14 cellular contexts compared by ENCODE assay signal in the genomic region with DNA sequence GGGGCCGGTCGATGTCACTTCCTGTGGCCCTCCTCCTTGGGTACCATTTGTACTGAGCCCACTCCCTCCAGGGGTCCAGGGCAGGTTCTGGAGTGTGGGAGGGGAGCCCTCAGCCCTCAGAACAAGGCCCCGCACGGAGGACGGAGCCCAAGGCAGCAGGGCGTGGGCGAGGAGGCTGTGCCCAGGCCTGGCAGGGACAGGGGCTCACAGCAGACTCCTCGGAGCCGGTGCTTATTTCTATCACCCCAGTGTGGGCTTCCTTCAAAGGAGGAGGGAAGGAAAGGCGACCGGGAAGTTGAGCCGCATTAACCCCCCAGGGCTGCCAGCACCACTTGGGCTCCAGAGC. TPM values are rescaled to one million over a fixed set of nuclear protein-coding genes. Genes with fewer than 3 reads are reported as not detected.
A peak's percentile ranks its signal among the peaks of the same experiment; 100 is the strongest.
DNase-seq lines count a peak whose midpoint lies in the region; ATAC-seq and TF ChIP-seq lines count a peak whose summit lies in the region.
"Had no signal": no experiment of that assay in that cellular context is flagged by ENCODE, and none has a peak within 500 bp of the region (broad histone marks: within the 10 kb centered on the region; RNA-seq: fewer than 3 reads in every experiment).

No MANE protein-coding gene starts in this region.

- H2AK5ac ChIP-seq in IMR-90 (ENCODE audit: low read depth, low read length) (peak overlapping the region; percentile 28; the same call in 1 of the 2 replicates), neuronal stem cell (ENCODE audit: low read depth, low read length) (peak overlapping the region; percentile 37)

- H4K20me1 ChIP-seq in IMR-90 (ENCODE audit: insufficient read depth, low read length) = peaks cover 32% of the 10 kb centered on the region

- dilution Hi-C loops in IMR-90 (cut with HindIII; ENCODE audit: low sequenced_read_pairs, unreplicated experiment) = no loop called here

- H3K27ac ChIP-seq in IMR-90 (ENCODE audit: insufficient read depth, low read length) (no peak overlapping the region), cingulate gyrus (ENCODE audit: low read depth, low read length) (peak overlapping the region; percentile 84), neuronal stem cell (replicated peaks; ENCODE audit: low read length) (no peak overlapping the region)

- H3K27me3 ChIP-seq in IMR-90 (ENCODE audit: control insufficient read depth, insufficient read depth, low read length) (no peaks in the 10 kb centered on the region), neuronal stem cell (ENCODE audit: control insufficient read depth in 3 of 3, insufficient read depth in 3 of 3, low read depth in 1 of 3, low read length in 3 of 3) (no peaks in the 10 kb centered on the region)

- no peaks in the 10 kb centered on the region for H3K9me1 ChIP-seq in IMR-90 (ENCODE audit: insufficient read depth, low read length)

- no peak overlapping the region for H3K4me3 Mint-ChIP-seq in WTC11
- H3K4me3 Mint-ChIP-seq: B cell; CD4-positive, alpha-beta T cell had no signal

- H3K18ac ChIP-seq in IMR-90 (ENCODE audit: low read depth, low read length) (no peak overlapping the region), neuronal stem cell (ENCODE audit: low read length) (peak overlapping the region; percentile 64)

- in situ Hi-C loops in IMR-90 (cut with MboI; ENCODE audit: low sequenced_read_pairs) = loop anchor here (10.0 kb wide), 1 partner anchor 49 kb away; a partner anchor contains a TSS

- no peak overlapping the region for H2BK12ac ChIP-seq in neuronal stem cell (ENCODE audit: low read length)

- H3K4me2 ChIP-seq in IMR-90 (ENCODE audit: low read depth, low read length) (no peak overlapping the region), neuronal stem cell (ENCODE audit: insufficient read depth, low read length, poor library complexity, severe bottlenecking) (no peak overlapping the region)

- H3K9me3 ChIP-seq in IMR-90 (ENCODE audit: control insufficient read depth, insufficient read depth, low read length) (0 out of 2 replicates have a peak, but pooled peaks cover 2% of the 10 kb centered on the region), neuronal stem cell (replicated peaks in 1 of 2; ENCODE audit: control insufficient read depth in 2 of 2, insufficient read depth in 1 of 2, low read depth in 1 of 2, low read length in 2 of 2) (peaks cover 0 to 3% of the 10 kb centered on the region in 2 donors)

- peaks cover 3% of the 10 kb centered on the region; the same call in 1 of the 2 replicates for H3K9me3 Mint-ChIP-seq in WTC11
- H3K9me3 Mint-ChIP-seq: CD4-positive, alpha-beta T cell had no signal

- no peak for TF ChIP-seq RAD21 in IMR-90 (IDR thresholded peaks at IDR 0.05; ENCODE audit: low read length)

- H2BK20ac ChIP-seq in IMR-90 (ENCODE audit: low read depth, low read length) = no peak overlapping the region

- H4K8ac ChIP-seq in IMR-90 (ENCODE audit: low read depth in 2 of 2, low read length in 2 of 2) (peak overlapping the region in 1 of 2 experiments; percentile 33; a peak in 1 of 4 replicates), neuronal stem cell (ENCODE audit: low read depth, low read length) (no peak overlapping the region)

- peaks cover 8% of the 10 kb centered on the region for H3K4me1 Mint-ChIP-seq in WTC11

- H3K23ac ChIP-seq in IMR-90 (ENCODE audit: low read depth, low read length) (no peak overlapping the region), neuronal stem cell (ENCODE audit: low read depth, low read length, poor library complexity) (no peak overlapping the region)

- CTCF ChIA-PET in IMR-90 (lab: Yijun Ruan, JAX) = no interaction called here
- CTCF ChIA-PET in WTC11 (lab: Charles Lee) = interaction anchor here (1.5 to 7.3 kb wide), 3 partner anchors 62 to 70 kb away, joined by 3 to 99 read pairs (median 7); no protein-coding TSS in a partner anchor

- H2BK5ac ChIP-seq in IMR-90 (ENCODE audit: low read depth, low read length, poor library complexity, severe bottlenecking) = no peak overlapping the region
- H2BK5ac ChIP-seq in neuronal stem cell (ENCODE audit: low read length) = no peak overlapping the region

- no peak overlapping the region for H2BK120ac ChIP-seq in IMR-90 (ENCODE audit: low read depth, low read length)
- no peak overlapping the region for H2BK120ac ChIP-seq in neuronal stem cell (ENCODE audit: low read depth, low read length)

- POLR2A ChIA-PET in IMR-90 (lab: Charles Lee; ENCODE audit: unreplicated experiment) = no interaction called here
- POLR2A ChIA-PET in WTC11 (lab: Charles Lee) = no interaction called here

- no peak overlapping the region for H3K56ac ChIP-seq in IMR-90 (ENCODE audit: extremely low read depth, insufficient read depth, low read length)

- no peak overlapping the region for H3K4ac ChIP-seq in IMR-90 (ENCODE audit: low read depth, low read length)
- no peak overlapping the region for H3K4ac ChIP-seq in neuronal stem cell (ENCODE audit: low read length)

- H2AFZ ChIP-seq in IMR-90 (replicated peaks; ENCODE audit: low read length, poor library complexity) (no peak overlapping the region), neuronal stem cell (ENCODE audit: low read length) (no peak overlapping the region)

- H2AK9ac ChIP-seq in IMR-90 (replicated peaks; ENCODE audit: low read depth, low read length, poor library complexity) = peak overlapping the region; percentile 37

- peaks cover 19% of the 10 kb centered on the region for H3K36me3 ChIP-seq in IMR-90 (ENCODE audit: control insufficient read depth, insufficient read depth, low read length)
- H3K36me3 ChIP-seq in neuronal stem cell (replicated peaks in 1 of 2; ENCODE audit: control insufficient read depth in 2 of 2, insufficient read depth in 2 of 2, low read length in 2 of 2) = peaks cover 3 to 6% of the 10 kb centered on the region in 2 donors

- H3K4me1 ChIP-seq in IMR-90 (ENCODE audit: control insufficient read depth, insufficient read depth, low read length) = no peaks in the 10 kb centered on the region; the same call in 1 of the 2 replicates
- peaks cover 9 to 29% of the 10 kb centered on the region in 2 donors for H3K4me1 ChIP-seq in neuronal stem cell (ENCODE audit: control insufficient read depth in 2 of 2, insufficient read depth in 1 of 2, low read depth in 1 of 2, low read length in 2 of 2)

- ATAC-seq in IMR-90 (ENCODE audit: low read depth) (no peak), WTC11 (no peak), HG03432 (IDR thresholded peaks at IDR 0.05; ENCODE audit: unreplicated experiment) (no peak), HG03442 (IDR thresholded peaks at IDR 0.05; ENCODE audit: unreplicated experiment) (no peak)

- TF ChIP-seq CTCF in IMR-90 (conservative IDR thresholded peaks at IDR 0.05; ENCODE audit: low read depth, low read length) = no peak
- no peak for TF ChIP-seq CTCF in WTC11 (IDR thresholded peaks at IDR 0.05)

- no peak for TF ChIP-seq POLR2A in IMR-90 (IDR thresholded peaks at IDR 0.05; ENCODE audit: low read depth, low read length)

- H2BK15ac ChIP-seq in IMR-90 (ENCODE audit: low read depth, low read length) (no peak overlapping the region), neuronal stem cell (ENCODE audit: low read length) (no peak overlapping the region)

- BruUV-seq in IMR-90 (replicated peaks; lab: Mats Ljungman, UMichigan) = no TSS peak

- no peaks in the 10 kb centered on the region for H3K27me3 Mint-ChIP-seq in WTC11 (ENCODE audit: low read depth)
- H3K27me3 Mint-ChIP-seq: B cell had no signal

- DNase-seq in AG20443 (ENCODE audit: low spot score) (peak; percentile 45), IMR-90 (no peak), neuronal stem cell (ENCODE audit: low spot score) (no peak), WTC11 (ENCODE audit: low spot score) (no peak)
- DNase-seq in effector CD4-positive, alpha-beta T cell = no peak
- DNase-seq: CD4-positive, alpha-beta T cell; KBM-7; NCI-H1436; NCI-H2029; NCI-H510A treated with DMSO at 0.1 percent for 48 hours had no signal

- no peaks in the 10 kb centered on the region for H3K79me1 ChIP-seq in IMR-90 (ENCODE audit: low read depth in 1 of 2, low read length in 2 of 2)
- H3K79me1 ChIP-seq in neuronal stem cell (ENCODE audit: low read depth, low read length) = peaks cover 4% of the 10 kb centered on the region

- no peak overlapping the region for H3K27ac Mint-ChIP-seq in WTC11
- H3K27ac Mint-ChIP-seq: B cell; CD4-positive, alpha-beta T cell had no signal

- H3K14ac ChIP-seq in IMR-90 (replicated peaks; ENCODE audit: low read depth, low read length) (no peak overlapping the region), neuronal stem cell (ENCODE audit: low read length) (no peak overlapping the region)

- H3K4me3 ChIP-seq in IMR-90 (ENCODE audit: insufficient read depth, low read depth, low read length) = no peak overlapping the region
- H3K4me3 ChIP-seq in neuronal stem cell (ENCODE audit: low read length in 2 of 2) = no peak overlapping the region

- H4K5ac ChIP-seq in IMR-90 (ENCODE audit: low read depth, low read length) = no peak overlapping the region

- no peak overlapping the region for H3K9ac ChIP-seq in IMR-90 (ENCODE audit: low read depth, low read length)
- no peak overlapping the region for H3K9ac ChIP-seq in neuronal stem cell (ENCODE audit: low read depth, low read length, poor library complexity)

- no peak overlapping the region for H4K91ac ChIP-seq in IMR-90 (ENCODE audit: insufficient read depth, low read depth, low read length)
- no peak overlapping the region for H4K91ac ChIP-seq in neuronal stem cell (ENCODE audit: low read depth, low read length, poor library complexity)

- 75% methylated on average over 4 of the region's 12 CpGs; no CpG with 5 or more reads in 1 of the 2 experiments for WGBS in IMR-90 (ENCODE audit: extremely low coverage in 2 of 2, insufficient read length in 1 of 2), 2 experiments
- WGBS in neuronal stem cell (ENCODE audit: extremely low coverage in 2 of 2, insufficient read length in 2 of 2, insufficient replicate concordance in 1 of 2), 2 donors = no CpG with 5 or more reads among the region's 12 CpGs

- intact Hi-C loops in IMR-90 (cut with micrococcal nuclease) = no loop called here

- H3K36me3 Mint-ChIP-seq in WTC11 = peaks cover 6% of the 10 kb centered on the region; the same call in 1 of the 2 replicates

TF ChIP-seq in IMR-90, 13 proteins besides CTCF, POLR2A, EP300 and RAD21 (continues in another document):
- no peak for TF ChIP-seq MAFK (IDR thresholded peaks at IDR 0.05; ENCODE audit: low read depth, low read length)
- TF ChIP-seq SMC3 (IDR thresholded peaks at IDR 0.05; ENCODE audit: low read depth, low read length) = no peak
- no peak for TF ChIP-seq FOS (IDR thresholded peaks at IDR 0.05; ENCODE audit: low read depth, low read length)

RNA-seq across cellular contexts. Expression of a gene that starts 54.0 kb away (rescaled TPM):
- 24.7 and 28.3 TPM in 2 replicates for total RNA-seq in IMR-90 (2012; rRNA removed)
- 79.7 and 111 TPM in 2 replicates for polyA plus RNA-seq in IMR-90 (2012; rRNA removed)
- polyA plus RNA-seq in IMR-90 (2012; cell fraction: cytosol; rRNA removed) = 97.0 and 129 TPM in 2 replicates
- 96.8 and 177 TPM in 2 replicates for polyA plus RNA-seq in IMR-90 (2012; cell fraction: nucleus; rRNA removed; ENCODE audit: low replicate concordance)
- 53.3 TPM for polyA plus RNA-seq in neuronal stem cell (2013, experiment 1 of 2)
- 57.2 TPM for polyA plus RNA-seq in neuronal stem cell (2013, experiment 2 of 2)
- 38.0 to 43.7 TPM (median 41.0 TPM) in 3 replicates for total RNA-seq in WTC11 (2021)
